ENCODE assay signal across 1 cellular context in genomic region chr1:26692793-26693490, GRCh38.
A peak's percentile ranks its signal among the peaks of the same experiment; 100 is the strongest.
TF ChIP-seq lines count a peak whose summit lies in the region.

No MANE protein-coding gene starts in this region.

TF ChIP-seq in K562, 482 proteins besides CTCF, POLR2A, EP300 and RAD21 (continued from another document and continues in another):
- TF ChIP-seq ZBTB40 (IDR thresholded peaks at IDR 0.05), result peak; percentile 61; the same call in 1 of the 2 replicates
- TF ChIP-seq ZBTB40 (CRISPR knock-in tag; IDR thresholded peaks at IDR 0.05), result no peak
- no peak for TF ChIP-seq EHMT2 (IDR thresholded peaks at IDR 0.05)
- no peak for TF ChIP-seq RBM39 (optimal IDR thresholded peaks at IDR 0.05; ENCODE audit: low read depth, low read length)
- TF ChIP-seq GABPB2 (CRISPR knock-in tag; conservative IDR thresholded peaks at IDR 0.05), result no peak
- peak; percentile 56 to 70; a peak in 1 of 4 replicates for TF ChIP-seq TBL1XR1 (IDR thresholded peaks at IDR 0.05; ENCODE audit: low read length in 2 of 2)
- peak; percentile 83 for TF ChIP-seq TFAP4 (CRISPR knock-in tag; IDR thresholded peaks at IDR 0.05; ENCODE audit: borderline replicate concordance)
- TF ChIP-seq ZFPM2 (CRISPR knock-in tag; IDR thresholded peaks at IDR 0.05), result no peak
- TF ChIP-seq PURB (CRISPR knock-in tag; IDR thresholded peaks at IDR 0.05; ENCODE audit: low read depth), result no peak
- TF ChIP-seq BRF2 (IDR thresholded peaks at IDR 0.05; ENCODE audit: borderline replicate concordance, insufficient read depth, insufficient read length), result no peak
- TF ChIP-seq HMBOX1 (IDR thresholded peaks at IDR 0.05), result peak; percentile 78; the same call in 1 of the 2 replicates
- TF ChIP-seq MTA3 (IDR thresholded peaks at IDR 0.05; ENCODE audit: borderline replicate concordance), result peak; percentile 78; the same call in 1 of the 2 replicates
- no peak for TF ChIP-seq KLF16 (IDR thresholded peaks at IDR 0.05)
- no peak for TF ChIP-seq KHSRP (IDR thresholded peaks at IDR 0.05)
- peak; percentile 83 for TF ChIP-seq PRDM10 (IDR thresholded peaks at IDR 0.05; ENCODE audit: partially characterized antibody)
- TF ChIP-seq ZSCAN32 (CRISPR knock-in tag; IDR thresholded peaks at IDR 0.05), result no peak
- TF ChIP-seq SMAD1 (IDR thresholded peaks at IDR 0.05; ENCODE audit: low read depth, low read length, partially characterized antibody), result no peak
- TF ChIP-seq NR2C1 (IDR thresholded peaks at IDR 0.05), result peak; percentile 60
- peak; percentile 54; the same call in 1 of the 2 replicates for TF ChIP-seq NR2C1 (tag; IDR thresholded peaks at IDR 0.05)
- TF ChIP-seq NUFIP1 (IDR thresholded peaks at IDR 0.05; ENCODE audit: partially characterized antibody), result peak; percentile 98
- no peak for TF ChIP-seq TCF15 (CRISPR knock-in tag; IDR thresholded peaks at IDR 0.05)
- peak; percentile 82 for TF ChIP-seq CHD2 (IDR thresholded peaks at IDR 0.05; ENCODE audit: low read depth, low read length)
- no peak for TF ChIP-seq SFPQ (IDR thresholded peaks at IDR 0.05; ENCODE audit: low read depth, low read length)
- no peak for TF ChIP-seq HDAC6 (IDR thresholded peaks at IDR 0.05; ENCODE audit: low read depth, low read length)
- no peak for TF ChIP-seq IFI16 (CRISPR knock-in tag; IDR thresholded peaks at IDR 0.05)
- TF ChIP-seq DIDO1 (tag; IDR thresholded peaks at IDR 0.05; ENCODE audit: low read depth), result 0 out of 2 replicates have a peak, but pooled peaks have one; percentile 12
- no peak for TF ChIP-seq ZNF512 (tag; IDR thresholded peaks at IDR 0.05)
- peak; percentile 37; the same call in 1 of the 2 replicates for TF ChIP-seq SUPT5H (IDR thresholded peaks at IDR 0.05)
- peak; percentile 43 for TF ChIP-seq ETV1 (tag; conservative IDR thresholded peaks at IDR 0.05; ENCODE audit: low read depth)
- TF ChIP-seq SNIP1 (IDR thresholded peaks at IDR 0.05; ENCODE audit: low read depth), result no peak
- no peak for TF ChIP-seq CEBPZ (IDR thresholded peaks at IDR 0.05; ENCODE audit: borderline replicate concordance, low read depth, low read length)
- no peak for TF ChIP-seq FOXK1 (CRISPR knock-in tag; IDR thresholded peaks at IDR 0.05; ENCODE audit: borderline replicate concordance)
